27 cellular contexts compared by ENCODE assay signal in genomic region chr15:94383041-94383440, GRCh38.
DNase-seq lines count a peak whose midpoint lies in the region; ATAC-seq, FAIRE-seq and TF ChIP-seq lines count a peak whose summit lies in the region.
"Had no signal": no experiment of that assay in that cellular context is flagged by ENCODE, and none has a peak within 500 bp of the region (broad histone marks: within the 10 kb centered on the region; RNA-seq: fewer than 3 reads in every experiment).

No MANE protein-coding gene starts in this region.

- intact Hi-C loops in natural killer cell (cut with micrococcal nuclease) (no loop called here), GM12878 (cut with micrococcal nuclease; ENCODE audit: unreplicated experiment) (no loop called here)

- no peaks in the 10 kb centered on the region for H3K27me3 Mint-ChIP-seq in natural killer cell treated with Interleukin-12 subunit alpha and Interleukin-12 subunit beta and Interleukin-15 and Interleukin-18, amount 100 ng/mL, for 72 hours
- H3K27me3 Mint-ChIP-seq in natural killer cell (ENCODE audit: low read depth in 2 of 2), result no peaks in the 10 kb centered on the region
- no peaks in the 10 kb centered on the region for H3K27me3 Mint-ChIP-seq in stimulated activated naive B cell treated with anti-CD40 and anti-IgM and Interleukin-4, amounts not matched to agents 10 μg/mL and 1 μg/mL and 100 μg/mL, for 72 hours
- H3K27me3 Mint-ChIP-seq: CD8-positive, alpha-beta memory T cell; T-cell had no signal

- H3K4me3 Mint-ChIP-seq in natural killer cell treated with Interleukin-12 subunit alpha and Interleukin-12 subunit beta and Interleukin-15 and Interleukin-18, amount 100 ng/mL, for 72 hours, result no peak overlapping the region
- no peak overlapping the region for H3K4me3 Mint-ChIP-seq in natural killer cell
- H3K4me3 Mint-ChIP-seq in stimulated activated naive B cell treated with anti-CD40 and anti-IgM and Interleukin-4, amounts not matched to agents 10 μg/mL and 1 μg/mL and 100 μg/mL, for 72 hours, result no peak overlapping the region
- H3K4me3 Mint-ChIP-seq: CD8-positive, alpha-beta memory T cell; H9; HFFc6; T-cell had no signal

- peaks cover 56% of the 10 kb centered on the region for H3K36me3 Mint-ChIP-seq in natural killer cell treated with Interleukin-12 subunit alpha and Interleukin-12 subunit beta and Interleukin-15 and Interleukin-18, amount 100 ng/mL, for 72 hours
- H3K36me3 Mint-ChIP-seq in natural killer cell, result peaks cover 16% of the 10 kb centered on the region
- peaks cover 30 to 54% of the 10 kb centered on the region in 2 donors for H3K36me3 Mint-ChIP-seq in stimulated activated naive B cell treated with anti-CD40 and anti-IgM and Interleukin-4, amounts not matched to agents 10 μg/mL and 1 μg/mL and 100 μg/mL, for 72 hours

- H3K79me2 ChIP-seq in GM12878 (ENCODE audit: control insufficient read depth, insufficient read depth, low read length), result no peaks in the 10 kb centered on the region

- H3K27ac Mint-ChIP-seq in natural killer cell treated with Interleukin-12 subunit alpha and Interleukin-12 subunit beta and Interleukin-15 and Interleukin-18, amount 100 ng/mL, for 72 hours, result peak overlapping the region; percentile 24 to 60
- H3K27ac Mint-ChIP-seq in natural killer cell, result peak overlapping the region in 1 of 2 donors; percentile 67
- H3K27ac Mint-ChIP-seq in stimulated activated naive B cell treated with anti-CD40 and anti-IgM and Interleukin-4, amounts not matched to agents 10 μg/mL and 1 μg/mL and 100 μg/mL, for 72 hours, result peak overlapping the region; percentile 89
- H3K27ac Mint-ChIP-seq: H9, HFFc6, T-cell had no signal

- no peak overlapping the region for H3K9ac ChIP-seq in GM12878 (ENCODE audit: control insufficient read depth, insufficient read depth, low read length)
- H3K9ac ChIP-seq: GM23248 had no signal

- 4% methylated on average over 3 of the region's 3 CpGs for WGBS in GM12878 (ENCODE audit: insufficient coverage, insufficient replicate concordance, low lambda C conversion rate, missing lambda C conversion rate)

- no peak for TF ChIP-seq EP300 in GM12878 (IDR thresholded peaks at IDR 0.05; ENCODE audit: borderline replicate concordance in 1 of 2, control insufficient read depth in 1 of 2, low read depth in 2 of 2, low read length in 2 of 2)

- no peaks in the 10 kb centered on the region for H3K36me3 ChIP-seq in GM12878 (ENCODE audit: control insufficient read depth in 2 of 2, insufficient read depth in 2 of 2, low read length in 1 of 2)
- H3K36me3 ChIP-seq: SJCRH30 had no signal

- no peak overlapping the region for H3K4me2 ChIP-seq in GM12878 (ENCODE audit: control insufficient read depth, insufficient read depth)
- H3K4me2 ChIP-seq: PC-9 had no signal

- DNase-seq in natural killer cell treated with Interleukin-12 subunit alpha and Interleukin-12 subunit beta and Interleukin-15 and Interleukin-18, amount 100 ng/mL, for 72 hours (ENCODE audit: low spot score), result no peak
- DNase-seq in natural killer cell (no peak), NOMO-1 treated with dmso at 0.1 percent for 144 hours (lab: John Stamatoyannopoulos, UW; ENCODE audit: unreplicated experiment) (peak; percentile 51), GM12878 (ENCODE audit: low read depth, low spot score) (no peak), NCI-H524 treated with DMSO at 0.1 percent for 48 hours (lab: John Stamatoyannopoulos, UW) (no peak), LoVo (ENCODE audit: low spot score) (no peak), COLO668 (lab: John Stamatoyannopoulos, UW; ENCODE audit: unreplicated experiment) (no peak)
- no peak for DNase-seq in stimulated activated naive B cell treated with anti-CD40 and anti-IgM and Interleukin-4, amounts not matched to agents 10 μg/mL and 1 μg/mL and 100 μg/mL, for 72 hours
- DNase-seq: AML-193; CD8-positive, alpha-beta memory T cell; DMS53; H9; HFFc6; KBM-7; NCI-H1417; NCI-H1694 treated with DMSO at 0.1 percent for 48 hours; NCI-H510A treated with DMSO at 0.1 percent for 48 hours; NCI-H774; NK-92 treated with Interleukin-12 subunit alpha and Interleukin-12 subunit beta, amount 100 ng/mL, for 24 hours; PC-9; SJCRH30; T-cell had no signal

- no peak for FAIRE-seq in GM12878 (lab: Jason Lieb, UNC)
- FAIRE-seq: HepG2 had no signal

- H3K4me1 Mint-ChIP-seq in natural killer cell treated with Interleukin-12 subunit alpha and Interleukin-12 subunit beta and Interleukin-15 and Interleukin-18, amount 100 ng/mL, for 72 hours (ENCODE audit: low read depth in 2 of 2), result peaks cover 53 to 70% of the 10 kb centered on the region in 2 donors
- peaks cover 63 to 67% of the 10 kb centered on the region in 2 donors for H3K4me1 Mint-ChIP-seq in natural killer cell
- peaks cover 20 to 29% of the 10 kb centered on the region in 2 donors for H3K4me1 Mint-ChIP-seq in stimulated activated naive B cell treated with anti-CD40 and anti-IgM and Interleukin-4, amounts not matched to agents 10 μg/mL and 1 μg/mL and 100 μg/mL, for 72 hours

- SMC1A ChIA-PET in GM12878 (lab: Charles Lee; ENCODE audit: uncharacterized antibody, unreplicated experiment), result no interaction called here

- POLR2A ChIA-PET in GM12878 (lab: Charles Lee), result no interaction called here

- no peak for TF ChIP-seq CTCF in natural killer cell (IDR thresholded peaks at IDR 0.05)
- TF ChIP-seq CTCF in GM12878 (IDR thresholded peaks at IDR 0.05 in 2 of 3, conservative IDR thresholded peaks at IDR 0.05 in 1 of 3; ENCODE audit: control insufficient read depth in 2 of 3, extremely low read depth in 1 of 3, insufficient read depth in 1 of 3, low read depth in 3 of 3, low read length in 3 of 3), result no peak

- no peaks in the 10 kb centered on the region for H3K9me3 ChIP-seq in GM12878 (replicated peaks; ENCODE audit: control insufficient read depth, insufficient read depth, low read length)
- H3K9me3 ChIP-seq: SJCRH30 had no signal

- no peak for ATAC-seq in natural killer cell treated with Interleukin-12 subunit alpha and Interleukin-12 subunit beta and Interleukin-15 and Interleukin-18, amount 100 ng/mL, for 72 hours
- ATAC-seq in natural killer cell (no peak), GM12878 (0 out of 3 replicates have a peak, but pooled peaks have one; percentile 42)
- ATAC-seq in stimulated activated naive B cell treated with anti-CD40 and anti-IgM and Interleukin-4, amounts not matched to agents 10 μg/mL and 1 μg/mL and 100 μg/mL, for 72 hours (replicated peaks), result peak; percentile 62 to 71
- ATAC-seq: HepG2, T-cell had no signal

- no peak for TF ChIP-seq RAD21 in GM12878 (IDR thresholded peaks at IDR 0.05; ENCODE audit: insufficient read depth, low read depth, low read length)

- H3K27me3 ChIP-seq in GM12878 (replicated peaks in 1 of 2; ENCODE audit: control insufficient read depth in 2 of 2, insufficient read depth in 2 of 2, low read length in 1 of 2), result no peaks in the 10 kb centered on the region
- H3K27me3 ChIP-seq: SJCRH30 had no signal

- no peak overlapping the region for H3K27ac ChIP-seq in GM12878 (ENCODE audit: control insufficient read depth, insufficient read depth)
- H3K27ac ChIP-seq: C4-2B, GM23248, HL-60, PC-9, RWPE1, SJCRH30 had no signal

- no peaks in the 10 kb centered on the region for H4K20me1 ChIP-seq in GM12878 (ENCODE audit: control insufficient read depth, insufficient read depth)

- no peaks in the 10 kb centered on the region for H3K9me3 Mint-ChIP-seq in natural killer cell treated with Interleukin-12 subunit alpha and Interleukin-12 subunit beta and Interleukin-15 and Interleukin-18, amount 100 ng/mL, for 72 hours
- H3K9me3 Mint-ChIP-seq in natural killer cell, result no peaks in the 10 kb centered on the region
- H3K9me3 Mint-ChIP-seq in stimulated activated naive B cell treated with anti-CD40 and anti-IgM and Interleukin-4, amounts not matched to agents 10 μg/mL and 1 μg/mL and 100 μg/mL, for 72 hours, result no peaks in the 10 kb centered on the region
- H3K9me3 Mint-ChIP-seq: CD8-positive, alpha-beta memory T cell; H9; T-cell had no signal

- RAD21 ChIA-PET in GM12878 (lab: Charles Lee; ENCODE audit: unreplicated experiment), result interaction anchor here (1.2 kb wide), 1 partner anchor 30 kb away, joined by 3 read pairs; no protein-coding TSS in a partner anchor

- no TSS peak for BruUV-seq in GM12878 (replicated peaks; lab: Mats Ljungman, UMichigan)

- CTCF ChIA-PET in GM12878 (lab: Yijun Ruan, JAX), result no interaction called here

- in situ Hi-C loops in GM12878 (cut with MboI), result no loop called here

- H3K4me1 ChIP-seq in GM12878 (ENCODE audit: control insufficient read depth, insufficient read depth, low read length), result peaks cover 3% of the 10 kb centered on the region; the same call in 1 of the 2 replicates

- H3K4me3 ChIP-seq in GM12878, result no peak overlapping the region
- H3K4me3 ChIP-seq: GM23248, PC-9, SJCRH30 had no signal

- TF ChIP-seq POLR2A in GM12878 (IDR thresholded peaks at IDR 0.05; ENCODE audit: low read depth, low read length), result no peak

- no peak overlapping the region for H2AFZ ChIP-seq in GM12878 (ENCODE audit: control insufficient read depth, low read depth, low read length)
- H2AFZ ChIP-seq: GM23248, PC-9 had no signal

TF ChIP-seq in GM12878, 131 proteins besides CTCF, POLR2A, EP300 and RAD21 (continues in another document):
- TF ChIP-seq ZBTB33 (IDR thresholded peaks at IDR 0.05), result no peak

Comparison
In these comparisons a context has a peak if more than half of its experiments do, and no peak if none do; other contexts are left out.
1. ATAC-seq: peak in GM12878 (single experiment) and stimulated activated naive B cell treated with anti-CD40 and anti-IgM and Interleukin-4, amounts not matched to agents 10 μg/mL and 1 μg/mL and 100 μg/mL, for 72 hours (2 of 2); none in natural killer cell treated with Interleukin-12 subunit alpha and Interleukin-12 subunit beta and Interleukin-15 and Interleukin-18, amount 100 ng/mL, for 72 hours (0 of 2) and natural killer cell (0 of 3).